In genomic region chr20:37425103-37425625, GRCh38 we compare ENCODE assay signal across 22 cellular contexts.
"Had no signal": no experiment of that assay in that cellular context is flagged by ENCODE, and none has a peak within 500 bp of the region (broad histone marks: within the 10 kb centered on the region; RNA-seq: fewer than 3 reads in every experiment).

No MANE protein-coding gene starts in this region.

- ATAC-seq: K562 had no signal

- H3K27me3 ChIP-seq: Peyer's patch had no signal

- H3K4me3 ChIP-seq: K562, PC-9, Peyer's patch, SJSA1, SK-N-MC had no signal

- FAIRE-seq: K562 had no signal

- H3K36me3 ChIP-seq: Peyer's patch, SJSA1 had no signal

- H3K27ac ChIP-seq: KMS-11, PC-9, Peyer's patch, SJSA1, SK-N-MC had no signal

- DNase-seq: Kasumi-1, MM.1S, NCI-H1092 treated with DMSO at 0.1 percent for 48 hours, NCI-H1436, NCI-H187, NCI-H2029, NCI-H2081 treated with DMSO at 0.1 percent for 48 hours, NCI-H2171, NCI-H226, NCI-H446, NCI-H510A, NCI-H774, OCI-M1, PC-9, Peyer's patch, Right ventricle myocardium superior, SIG-M5, T-helper 1 cell had no signal

- H3K9me3 ChIP-seq: Peyer's patch, SJSA1 had no signal

- H2AFZ ChIP-seq: PC-9 had no signal

- H3K4me1 ChIP-seq: Peyer's patch had no signal

- H3K4me2 ChIP-seq: KMS-11, PC-9 had no signal

- H3K9ac ChIP-seq: KMS-11 had no signal
